11 cellular contexts compared by ENCODE assay signal in the genomic region with DNA sequence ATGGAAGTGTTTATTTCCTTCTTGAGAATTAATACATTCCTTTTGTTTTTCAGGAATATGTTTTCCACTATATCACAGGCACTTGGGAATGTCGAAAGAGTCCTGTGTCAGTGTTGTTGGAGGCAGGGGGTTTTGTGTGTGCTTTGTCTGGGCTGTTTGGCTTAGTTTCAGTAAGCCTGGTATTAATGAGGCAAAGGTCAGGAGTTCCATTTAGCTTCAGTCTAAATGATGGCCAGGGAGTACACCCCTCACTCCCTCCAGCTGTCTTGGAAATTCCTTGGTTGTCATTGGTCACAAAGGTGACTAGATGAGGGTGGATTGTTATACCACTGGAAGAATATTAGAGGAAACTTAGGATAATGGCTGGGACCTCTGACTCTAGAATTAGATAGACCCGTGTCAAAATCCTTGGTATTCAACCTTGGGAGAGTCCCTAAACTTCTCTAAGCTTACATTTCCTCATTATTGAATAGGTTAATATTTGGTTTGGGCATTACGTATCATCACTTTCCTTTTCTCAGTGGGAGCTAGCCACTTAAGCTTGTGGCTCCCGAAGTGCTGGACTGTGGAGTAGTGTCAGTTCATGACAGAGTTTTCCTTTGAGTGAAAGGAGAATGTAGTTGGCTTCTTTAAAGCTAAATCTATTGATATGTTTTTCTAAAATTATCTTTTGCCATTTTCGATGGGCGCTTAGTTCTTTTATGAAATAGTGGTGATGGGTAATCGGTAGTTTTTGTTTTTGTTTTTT. TPM values are rescaled to one million over a fixed set of nuclear protein-coding genes. Genes with fewer than 3 reads are reported as not detected.
DNase-seq lines count a peak whose midpoint lies in the region; ATAC-seq, FAIRE-seq and TF ChIP-seq lines count a peak whose summit lies in the region.
"Had no signal": no experiment of that assay in that cellular context is flagged by ENCODE, and none has a peak within 500 bp of the region (broad histone marks: within the 10 kb centered on the region; RNA-seq: fewer than 3 reads in every experiment).

No MANE protein-coding gene starts in this region.

- H3K9ac ChIP-seq in endothelial cell of umbilical vein (replicated peaks; ENCODE audit: extremely low read depth, insufficient read depth, low read length) (no peak overlapping the region), muscle layer of colon (ENCODE audit: low read length) (peak overlapping the region; percentile 44), Karpas-422 (ENCODE audit: low read length) (no peak overlapping the region)

- H3K4me2 ChIP-seq in endothelial cell of umbilical vein (ENCODE audit: insufficient read depth, low read length), result no peak overlapping the region
- H3K4me2 ChIP-seq in Karpas-422 (ENCODE audit: low read depth, low read length, poor library complexity, severe bottlenecking), result no peak overlapping the region

- no peak for DNase-seq in T-helper 1 cell
- peak; percentile 80 for DNase-seq in endothelial cell of umbilical vein (ENCODE audit: low read depth, low spot score)
- DNase-seq in upper lobe of right lung, result no peak
- DNase-seq in NOMO-1 treated with DMSO at 0.1 percent for 48 hours (lab: John Stamatoyannopoulos, UW; ENCODE audit: unreplicated experiment), result no peak
- DNase-seq in Karpas-422, result no peak
- DNase-seq in stimulated activated CD4-positive, alpha-beta T cell treated with anti-CD3 and anti-CD28 coated beads, Interleukin-1b, Interleukin-23, amount 100 ng/mL, for 48 hours, result no peak
- DNase-seq: activated naive CD8-positive, alpha-beta T cell treated with anti-CD3 and anti-CD28 coated beads, Interleukin-2, amount 10 ng/mL, durations not matched to agents 7 days and 5 days; SHP77; stimulated activated naive CD8-positive, alpha-beta T cell treated with anti-CD3 and anti-CD28 coated beads, Interleukin-15, Interleukin-2, amounts not matched to agents 100 U/mL and 50 U/mL, for 24 hours had no signal

- dilution Hi-C loops in endothelial cell of umbilical vein (cut with MboI; ENCODE audit: extremely low pct_ligation_motif_present, low sequenced_read_pairs), result no loop called here

- FAIRE-seq in endothelial cell of umbilical vein (lab: Jason Lieb, UNC), result no peak

- TF ChIP-seq POLR2A in endothelial cell of umbilical vein (IDR thresholded peaks at IDR 0.05; ENCODE audit: low read depth, low read length), result no peak

- no peaks in the 10 kb centered on the region for H3K9me2 ChIP-seq in Karpas-422 (replicated peaks; ENCODE audit: insufficient read depth, low read length)

- H3K27me3 ChIP-seq in endothelial cell of umbilical vein (ENCODE audit: control insufficient read depth in 2 of 2, insufficient read depth in 2 of 2, low read length in 2 of 2) (no peaks in the 10 kb centered on the region), muscle layer of colon (ENCODE audit: control insufficient read depth in 1 of 2, insufficient read depth in 2 of 2, low read length in 2 of 2) (no peaks in the 10 kb centered on the region), upper lobe of right lung (no peaks in the 10 kb centered on the region), Karpas-422 (ENCODE audit: low read length) (no peaks in the 10 kb centered on the region)

- TF ChIP-seq CTCF in endothelial cell of umbilical vein (IDR thresholded peaks at IDR 0.05; ENCODE audit: extremely low read depth in 1 of 2, insufficient read depth in 1 of 2, low read depth in 1 of 2, low read length in 2 of 2) (no peak), upper lobe of right lung (IDR thresholded peaks at IDR 0.05) (no peak)

- H3K27ac ChIP-seq in endothelial cell of umbilical vein (ENCODE audit: insufficient read depth, low read depth, low read length) (no peak overlapping the region), muscle layer of colon (ENCODE audit: low read depth, low read length) (peak overlapping the region; percentile 27), upper lobe of right lung (peak overlapping the region; percentile 63), Karpas-422 (ENCODE audit: low read length) (no peak overlapping the region)

- H3K4me1 ChIP-seq in endothelial cell of umbilical vein (ENCODE audit: control insufficient read depth, extremely low read depth, insufficient read depth, low read length) (peaks cover 8% of the 10 kb centered on the region), muscle layer of colon (ENCODE audit: insufficient read depth, low read length) (peaks cover 52% of the 10 kb centered on the region), upper lobe of right lung (peaks cover 58% of the 10 kb centered on the region), Karpas-422 (ENCODE audit: low read length) (peaks cover 41% of the 10 kb centered on the region)

- H3K36me3 ChIP-seq in endothelial cell of umbilical vein (ENCODE audit: control insufficient read depth in 2 of 2, extremely low read depth in 1 of 2, insufficient read depth in 2 of 2, low read length in 2 of 2) (no peaks in the 10 kb centered on the region), muscle layer of colon (ENCODE audit: insufficient read depth, low read length) (no peaks in the 10 kb centered on the region), upper lobe of right lung (no peaks in the 10 kb centered on the region), Karpas-422 (ENCODE audit: insufficient read depth, low read length) (0 out of 2 replicates have a peak, but pooled peaks cover 5% of the 10 kb centered on the region)

- ATAC-seq in upper lobe of right lung, result no peak
- ATAC-seq: stimulated activated naive CD8-positive, alpha-beta T cell treated with anti-CD3 and anti-CD28 coated beads, Interleukin-15, Interleukin-2, amounts not matched to agents 100 U/mL and 50 U/mL, for 24 hours had no signal

- no peak overlapping the region for H3K4me3 Mint-ChIP-seq in T-helper 1 cell treated with Interleukin-12 subunit alpha and Interleukin-12 subunit beta and Interleukin-4 antibody, amounts not matched to agents 30 μg/mL and 1 μg/mL, for 36 hours
- H3K4me3 Mint-ChIP-seq: activated naive CD8-positive, alpha-beta T cell treated with anti-CD3 and anti-CD28 coated beads, Interleukin-2, amount 10 ng/mL, durations not matched to agents 7 days and 5 days had no signal

- no TSS peak for BruUV-seq in endothelial cell of umbilical vein (replicated peaks; lab: Mats Ljungman, UMichigan)

- peak overlapping the region; percentile 55 for H3K27ac Mint-ChIP-seq in T-helper 1 cell treated with Interleukin-12 subunit alpha and Interleukin-12 subunit beta and Interleukin-4 antibody, amounts not matched to agents 30 μg/mL and 1 μg/mL, for 36 hours
- H3K27ac Mint-ChIP-seq: activated naive CD8-positive, alpha-beta T cell treated with anti-CD3 and anti-CD28 coated beads, Interleukin-2, amount 10 ng/mL, durations not matched to agents 7 days and 5 days had no signal

- H4K20me1 ChIP-seq in endothelial cell of umbilical vein (replicated peaks; ENCODE audit: control insufficient read depth, extremely low read depth, insufficient read depth, low read length) (peaks cover 17% of the 10 kb centered on the region), Karpas-422 (ENCODE audit: insufficient read depth, low read depth, low read length) (peaks cover 14% of the 10 kb centered on the region)

- H3K9me3 ChIP-seq in endothelial cell of umbilical vein (replicated peaks; ENCODE audit: control insufficient read depth, insufficient read depth, low read length), result no peaks in the 10 kb centered on the region
- no peaks in the 10 kb centered on the region for H3K9me3 ChIP-seq in muscle layer of colon (ENCODE audit: low read length)
- H3K9me3 ChIP-seq in upper lobe of right lung, result no peaks in the 10 kb centered on the region
- H3K9me3 ChIP-seq in Karpas-422 (ENCODE audit: low read length), result no peaks in the 10 kb centered on the region

- H3K4me1 Mint-ChIP-seq in T-helper 1 cell treated with Interleukin-12 subunit alpha and Interleukin-12 subunit beta and Interleukin-4 antibody, amounts not matched to agents 30 μg/mL and 1 μg/mL, for 36 hours (ENCODE audit: low read depth), result peaks cover 25% of the 10 kb centered on the region

- peaks cover 8% of the 10 kb centered on the region for H3K36me3 Mint-ChIP-seq in T-helper 1 cell treated with Interleukin-12 subunit alpha and Interleukin-12 subunit beta and Interleukin-4 antibody, amounts not matched to agents 30 μg/mL and 1 μg/mL, for 36 hours (ENCODE audit: low read depth)

- no peaks in the 10 kb centered on the region for H3K27me3 Mint-ChIP-seq in T-helper 1 cell treated with Interleukin-12 subunit alpha and Interleukin-12 subunit beta and Interleukin-4 antibody, amounts not matched to agents 30 μg/mL and 1 μg/mL, for 36 hours (ENCODE audit: low read depth)
- H3K27me3 Mint-ChIP-seq: activated naive CD8-positive, alpha-beta T cell treated with anti-CD3 and anti-CD28 coated beads, Interleukin-2, amount 10 ng/mL, durations not matched to agents 7 days and 5 days had no signal

- H3K79me2 ChIP-seq in endothelial cell of umbilical vein (ENCODE audit: control insufficient read depth, insufficient read depth, low read length) (peaks cover 88% of the 10 kb centered on the region), Karpas-422 (ENCODE audit: low read length) (peaks cover 97% of the 10 kb centered on the region)

- POLR2A ChIA-PET in endothelial cell of umbilical vein (lab: Charles Lee), result no interaction called here

- H2AFZ ChIP-seq in endothelial cell of umbilical vein (ENCODE audit: low read depth, low read length) (no peak overlapping the region), Karpas-422 (ENCODE audit: low read length) (no peak overlapping the region)

- no peaks in the 10 kb centered on the region for H3K9me3 Mint-ChIP-seq in T-helper 1 cell treated with Interleukin-12 subunit alpha and Interleukin-12 subunit beta and Interleukin-4 antibody, amounts not matched to agents 30 μg/mL and 1 μg/mL, for 36 hours
- H3K9me3 Mint-ChIP-seq: activated naive CD8-positive, alpha-beta T cell treated with anti-CD3 and anti-CD28 coated beads, Interleukin-2, amount 10 ng/mL, durations not matched to agents 7 days and 5 days had no signal

- H3K4me3 ChIP-seq in endothelial cell of umbilical vein (replicated peaks in 1 of 3; ENCODE audit: insufficient read depth in 1 of 3, low read depth in 1 of 3, low read length in 3 of 3), result no peak overlapping the region
- H3K4me3 ChIP-seq in muscle layer of colon (ENCODE audit: low read depth in 1 of 2, low read length in 2 of 2), result peak overlapping the region in 1 of 2 donors; percentile 38
- peak overlapping the region; percentile 6 for H3K4me3 ChIP-seq in upper lobe of right lung
- no peak overlapping the region for H3K4me3 ChIP-seq in Karpas-422 (ENCODE audit: low read length)

- H3K9me1 ChIP-seq in endothelial cell of umbilical vein (replicated peaks; ENCODE audit: control insufficient read depth, extremely low read depth, insufficient read depth, low read length), result no peaks in the 10 kb centered on the region

- CTCF ChIA-PET in endothelial cell of umbilical vein (lab: Charles Lee), result interaction anchor here (1.0 to 3.6 kb wide), 3 partner anchors 9 to 95 kb away, joined by 3 to 9 read pairs (median 3); no protein-coding TSS in a partner anchor

- intact Hi-C loops in endothelial cell of umbilical vein (cut with micrococcal nuclease) (no loop called here), upper lobe of right lung (cut with DNase I) (no loop called here)

RNA-seq across cellular contexts. Expression of a gene that starts 5.2 kb away (rescaled TPM):
- 15.5 and 17.1 TPM in 2 replicates for total RNA-seq in endothelial cell of umbilical vein
- polyA plus RNA-seq in endothelial cell of umbilical vein, result 4.3 and 6.3 TPM in 2 replicates
- 5.8 and 5.9 TPM in 2 replicates for polyA plus RNA-seq in endothelial cell of umbilical vein (2011; cell fraction: cytosol; rRNA removed)
- polyA plus RNA-seq in endothelial cell of umbilical vein (2011; cell fraction: nucleus; rRNA removed), result 20.8 and 28.0 TPM in 2 replicates
- polyA plus RNA-seq in endothelial cell of umbilical vein (2012), result 8.3 and 11.8 TPM in 2 replicates
- polyA minus RNA-seq in endothelial cell of umbilical vein, result 13.9 and 20.3 TPM in 2 replicates
- 15.7 TPM for polyA minus RNA-seq in endothelial cell of umbilical vein (2011; cell fraction: cytosol; rRNA and poly(A)+ RNA removed)
- polyA minus RNA-seq in endothelial cell of umbilical vein (2011; cell fraction: nucleus; rRNA and poly(A)+ RNA removed), result 37.5 and 39.8 TPM in 2 replicates
- 31.0 TPM for total RNA-seq in upper lobe of right lung
- 18.7 and 26.1 TPM in 2 replicates for total RNA-seq in Karpas-422 (2014; rRNA removed; shearing (Covaris generic); ENCODE audit: low replicate concordance)

Comparison
In these comparisons a context has a peak if more than half of its experiments do, and no peak if none do; other contexts are left out.
1. H3K27ac ChIP-seq: peak in muscle layer of colon (single experiment) and upper lobe of right lung (single experiment); none in endothelial cell of umbilical vein (single experiment) and Karpas-422 (single experiment).